In genomic region chr2:175847128-175847527, GRCh38 we compare ENCODE assay signal across 21 cellular contexts.
"Had no signal": no experiment of that assay in that cellular context is flagged by ENCODE, and none has a peak within 500 bp of the region (broad histone marks: within the 10 kb centered on the region; RNA-seq: fewer than 3 reads in every experiment).

No MANE protein-coding gene starts in this region.

- H3K27me3 ChIP-seq: foreskin keratinocyte, heart left ventricle, pancreas, suprapubic skin, tibial artery, upper lobe of left lung, uterus had no signal

- DNase-seq: effector memory CD4-positive, alpha-beta T cell; foreskin keratinocyte; heart left ventricle; hippocampal formation; kidney glomerular epithelial cell; mesendoderm; naive B cell; occipital lobe; pancreas; right cardiac atrium; stimulated activated CD4-positive, alpha-beta T cell treated with anti-CD3 and anti-CD28 coated beads, Interleukin-4, amount 100 ng/mL, for 1 hour; stimulated activated CD8-positive, alpha-beta memory T cell treated with anti-CD3 and anti-CD28 coated beads, Interleukin-4, amount 100 ng/mL, for 48 hours; stimulated activated naive CD8-positive, alpha-beta T cell treated with anti-CD3 and anti-CD28 coated beads, Interleukin-15, Interleukin-2, amounts not matched to agents 100 U/mL and 50 U/mL, for 24 hours; tibial artery; upper lobe of left lung; uterus had no signal

- H3K4me3 ChIP-seq: heart left ventricle, pancreas, suprapubic skin, tibial artery, upper lobe of left lung, uterus had no signal

- H3K9me3 ChIP-seq: heart left ventricle, pancreas, suprapubic skin, tibial artery, upper lobe of left lung, uterus had no signal

- H3K27ac ChIP-seq: foreskin keratinocyte, heart left ventricle, pancreas, suprapubic skin, tibial artery, upper lobe of left lung, uterus had no signal

- FAIRE-seq: endometrium, islet of Langerhans, pancreas had no signal

- H3K4me1 ChIP-seq: heart left ventricle, pancreas, suprapubic skin, tibial artery, upper lobe of left lung, uterus had no signal

- H3K36me3 ChIP-seq: heart left ventricle, pancreas, suprapubic skin, tibial artery, upper lobe of left lung, uterus had no signal

- ATAC-seq: esophagus mucosa; foreskin keratinocyte; heart left ventricle; pancreas; right cardiac atrium; stimulated activated effector memory CD8-positive, alpha-beta T cell treated with anti-CD3 and anti-CD28 coated beads, Interleukin-12 subunit alpha, Interleukin-12 subunit beta, amount 100 ng/mL, for 72 hours; stimulated activated naive CD8-positive, alpha-beta T cell treated with anti-CD3 and anti-CD28 coated beads, Interleukin-15, Interleukin-2, amounts not matched to agents 100 U/mL and 50 U/mL, for 24 hours had no signal
